ENCODE assay signal across 32 cellular contexts in genomic region chr18:35695384-35695783, GRCh38.
DNase-seq lines count a peak whose midpoint lies in the region; ATAC-seq and TF ChIP-seq lines count a peak whose summit lies in the region.
"Had no signal": no experiment of that assay in that cellular context is flagged by ENCODE, and none has a peak within 500 bp of the region (broad histone marks: within the 10 kb centered on the region; RNA-seq: fewer than 3 reads in every experiment).

No MANE protein-coding gene starts in this region.

- H3K9me3 Mint-ChIP-seq in MCF 10A (ENCODE audit: unreplicated experiment) (no peaks in the 10 kb centered on the region), CD14-positive monocyte (no peaks in the 10 kb centered on the region)
- H3K9me3 Mint-ChIP-seq: activated T-helper 17 cell treated with anti-CD3 and anti-CD28 coated beads, Interleukin-2, amount 50 U/mL, for 72 hours; naive B cell; stimulated activated naive CD8-positive, alpha-beta T cell treated with anti-CD3 and anti-CD28 coated beads, Interleukin-15, amount 100 ng/mL, for 72 hours; T-helper 2 cell treated with Interferon-gamma antibody and Interleukin-4, amounts not matched to agents 5 μg/mL and 100 μg/mL, for 36 hours had no signal

- POLR2A ChIA-PET in MCF 10A (lab: Yijun Ruan, JAX), result no interaction called here

- peak overlapping the region; percentile 81 to 90 for H3K27ac ChIP-seq in breast epithelium
- H3K27ac ChIP-seq: 22Rv1; BLaER1 treated with 17β-estradiol and CSF1 and Interleukin-3, amounts not matched to agents 10 nM and 100 nM; coronary artery; neutrophil; transverse colon; VCaP had no signal

- H3K9me3 ChIP-seq in breast epithelium, result no peaks in the 10 kb centered on the region
- H3K9me3 ChIP-seq: BLaER1 treated with 17β-estradiol and CSF1 and Interleukin-3, amounts not matched to agents 10 nM and 100 nM; neutrophil; transverse colon had no signal

- no peak for TF ChIP-seq CTCF in breast epithelium (IDR thresholded peaks at IDR 0.05)
- TF ChIP-seq CTCF in MCF 10A (IDR thresholded peaks at IDR 0.05; ENCODE audit: unreplicated experiment), result no peak
- no peak for TF ChIP-seq CTCF in CD14-positive monocyte (IDR thresholded peaks at IDR 0.05)

- H3K4me3 Mint-ChIP-seq in MCF 10A (ENCODE audit: unreplicated experiment), result no peak overlapping the region
- no peak overlapping the region for H3K4me3 Mint-ChIP-seq in CD14-positive monocyte
- H3K4me3 Mint-ChIP-seq: activated CD8-positive, alpha-beta T cell treated with anti-CD3 and anti-CD28 coated beads, Interleukin-2, amount 10 ng/mL, durations not matched to agents 7 days and 5 days; activated T-helper 17 cell treated with anti-CD3 and anti-CD28 coated beads, Interleukin-2, amount 50 U/mL, for 72 hours; naive B cell; stimulated activated naive CD8-positive, alpha-beta T cell treated with anti-CD3 and anti-CD28 coated beads, Interleukin-15, amount 100 ng/mL, for 72 hours; T-helper 2 cell treated with Interferon-gamma antibody and Interleukin-4, amounts not matched to agents 5 μg/mL and 100 μg/mL, for 36 hours had no signal

- H3K27ac Mint-ChIP-seq in MCF 10A (ENCODE audit: low read depth, unreplicated experiment), result no peak overlapping the region
- no peak overlapping the region for H3K27ac Mint-ChIP-seq in CD14-positive monocyte
- H3K27ac Mint-ChIP-seq: activated CD8-positive, alpha-beta T cell treated with anti-CD3 and anti-CD28 coated beads, Interleukin-2, amount 10 ng/mL, durations not matched to agents 7 days and 5 days; activated T-helper 17 cell treated with anti-CD3 and anti-CD28 coated beads, Interleukin-2, amount 50 U/mL, for 72 hours; naive B cell; stimulated activated naive CD8-positive, alpha-beta T cell treated with anti-CD3 and anti-CD28 coated beads, Interleukin-15, amount 100 ng/mL, for 72 hours; T-helper 2 cell treated with Interferon-gamma antibody and Interleukin-4, amounts not matched to agents 5 μg/mL and 100 μg/mL, for 36 hours had no signal

- ATAC-seq in left ventricle myocardium superior (peak; percentile 7), GM18907 (IDR thresholded peaks at IDR 0.05; ENCODE audit: unreplicated experiment) (no peak)
- ATAC-seq: activated CD8-positive, alpha-beta T cell treated with anti-CD3 and anti-CD28 coated beads, Interleukin-2, amount 10 ng/mL, durations not matched to agents 7 days and 5 days; activated T-helper 17 cell treated with anti-CD3 and anti-CD28 coated beads, Interleukin-2, amount 50 U/mL, for 72 hours; Panc1 had no signal

- no peak for TF ChIP-seq POLR2A in breast epithelium (IDR thresholded peaks at IDR 0.05)

- H3K4me1 Mint-ChIP-seq in MCF 10A (ENCODE audit: insufficient read depth, unreplicated experiment) (no peaks in the 10 kb centered on the region), CD14-positive monocyte (no peaks in the 10 kb centered on the region)
- H3K4me1 Mint-ChIP-seq: activated T-helper 17 cell treated with anti-CD3 and anti-CD28 coated beads, Interleukin-2, amount 50 U/mL, for 72 hours; naive B cell; stimulated activated naive CD8-positive, alpha-beta T cell treated with anti-CD3 and anti-CD28 coated beads, Interleukin-15, amount 100 ng/mL, for 72 hours had no signal

- intact Hi-C loops in breast epithelium (cut with DNase I; ENCODE audit: low total_unique reads) (no loop called here), MCF 10A (cut with micrococcal nuclease) (no loop called here), left ventricle myocardium superior (cut with micrococcal nuclease) (no loop called here), CD14-positive monocyte (cut with micrococcal nuclease) (no loop called here)

- no peak overlapping the region for H3K4me3 ChIP-seq in breast epithelium
- H3K4me3 ChIP-seq: BLaER1 treated with 17β-estradiol and CSF1 and Interleukin-3, amounts not matched to agents 10 nM and 100 nM; coronary artery; transverse colon had no signal

- H3K36me3 Mint-ChIP-seq in MCF 10A (ENCODE audit: insufficient read depth, unreplicated experiment) (peaks cover 16% of the 10 kb centered on the region), CD14-positive monocyte (peaks cover 23 to 33% of the 10 kb centered on the region in 2 donors)

- H3K27me3 Mint-ChIP-seq in MCF 10A (ENCODE audit: insufficient read depth, unreplicated experiment), result no peaks in the 10 kb centered on the region
- no peaks in the 10 kb centered on the region for H3K27me3 Mint-ChIP-seq in CD14-positive monocyte (ENCODE audit: low read depth in 3 of 3)
- H3K27me3 Mint-ChIP-seq: activated T-helper 17 cell treated with anti-CD3 and anti-CD28 coated beads, Interleukin-2, amount 50 U/mL, for 72 hours; naive B cell; stimulated activated naive CD8-positive, alpha-beta T cell treated with anti-CD3 and anti-CD28 coated beads, Interleukin-15, amount 100 ng/mL, for 72 hours had no signal

- BruUV-seq in MCF 10A (replicated peaks; lab: Mats Ljungman, UMichigan), result no TSS peak

- peaks cover 0 to 14% of the 10 kb centered on the region in 2 donors for H3K4me1 ChIP-seq in breast epithelium
- H3K4me1 ChIP-seq: transverse colon had no signal

- no peak for DNase-seq in breast epithelium (ENCODE audit: low spot score in 2 of 2)
- DNase-seq in MCF 10A (ENCODE audit: unreplicated experiment), result no peak
- peak; percentile 43 for DNase-seq in NCI-H69 (lab: John Stamatoyannopoulos, UW)
- no peak for DNase-seq in left ventricle myocardium superior
- DNase-seq in CD14-positive monocyte (ENCODE audit: low spot score), result no peak
- no peak for DNase-seq in cortex of kidney (lab: John Stamatoyannopoulos, UW)
- DNase-seq in stimulated activated naive CD4-positive, alpha-beta T cell (lab: John Stamatoyannopoulos, UW), result no peak
- DNase-seq: activated CD4-positive, alpha-beta T cell treated with anti-CD3 and anti-CD28 coated beads for 4 hours; activated CD8-positive, alpha-beta T cell treated with anti-CD3 and anti-CD28 coated beads, Interleukin-2, amount 10 ng/mL, durations not matched to agents 7 days and 5 days; activated naive CD4-positive, alpha-beta T cell treated with anti-CD3 and anti-CD28 coated beads, Interleukin-2, amount 50 U/mL, for 16 hours; COR-L47; DMS79; erythroblast; GDM1; glutamatergic neuron; islet precursor cell; naive B cell; NCI-H1048; NCI-H187; SIG-M5; stimulated activated CD8-positive, alpha-beta memory T cell treated with anti-CD3 and anti-CD28 coated beads, Interleukin-4, amount 100 ng/mL, for 48 hours; stimulated activated naive CD8-positive, alpha-beta T cell treated with anti-CD3 and anti-CD28 coated beads, Interleukin-15, amount 100 ng/mL, for 72 hours; transverse colon had no signal

- no peaks in the 10 kb centered on the region for H3K27me3 ChIP-seq in breast epithelium
- H3K27me3 ChIP-seq: BLaER1 treated with 17β-estradiol and CSF1 and Interleukin-3, amounts not matched to agents 10 nM and 100 nM; neutrophil; transverse colon had no signal

- CTCF ChIA-PET in MCF 10A (lab: Yijun Ruan, JAX), result interaction anchor here (0.8 kb wide), 1 partner anchor 51 kb away, joined by 3 read pairs; no protein-coding TSS in a partner anchor

- no peaks in the 10 kb centered on the region for H3K36me3 ChIP-seq in breast epithelium
